Comparison of ENCODE assay signal across 14 cellular contexts in genomic region chr15:60237411-60237810, GRCh38.
"Had no signal": no experiment of that assay in that cellular context is flagged by ENCODE, and none has a peak within 500 bp of the region (broad histone marks: within the 10 kb centered on the region; RNA-seq: fewer than 3 reads in every experiment).

No MANE protein-coding gene starts in this region.

- H3K9me3 ChIP-seq: left lung, psoas muscle, right lobe of liver, vagina had no signal

- H3K4me3 ChIP-seq: dorsolateral prefrontal cortex, left lung, psoas muscle, right lobe of liver, tibial artery, vagina had no signal

- H3K27ac ChIP-seq: dorsolateral prefrontal cortex, left lung, psoas muscle, right lobe of liver, tibial artery, vagina had no signal

- H3K27me3 ChIP-seq: right lobe of liver, vagina had no signal

- FAIRE-seq: endometrium, islet of Langerhans had no signal

- H3K36me3 ChIP-seq: left lung, right lobe of liver, tibial artery, vagina had no signal

- DNase-seq: activated CD4-positive, alpha-beta T cell treated with anti-CD3 and anti-CD28 coated beads, Interleukin-2, amount 50 U/mL, for 4 hours; activated effector memory CD4-positive, alpha-beta T cell treated with anti-CD3 and anti-CD28 coated beads, Interleukin-2, amount 50 U/mL, for 16 hours; activated T-cell treated with anti-CD3 and anti-CD28 coated beads, Interleukin-2, amount 50 U/mL, for 24 hours; amygdala; dorsolateral prefrontal cortex; foreskin melanocyte; head of caudate nucleus; left lung; psoas muscle; right lobe of liver; tibial artery had no signal

- H3K4me1 ChIP-seq: left lung, psoas muscle, right lobe of liver, tibial artery, vagina had no signal
